8 cellular contexts compared by ENCODE assay signal in genomic region chr19:34255546-34255945, GRCh38. TPM values are rescaled to one million over a fixed set of nuclear protein-coding genes. Genes with fewer than 3 reads are reported as not detected.
DNase-seq lines count a peak whose midpoint lies in the region; ATAC-seq and TF ChIP-seq lines count a peak whose summit lies in the region.

No MANE protein-coding gene starts in this region.

- DNase-seq in fibroblast of villous mesenchyme (ENCODE audit: low read depth) (no peak), retinal pigment epithelial cell (ENCODE audit: low read depth) (no peak), DMS 273 treated with DMSO at 0.1 percent for 48 hours (lab: John Stamatoyannopoulos, UW) (no peak), epidermal melanocyte (ENCODE audit: insufficient read length, low spot score) (no peak)

- H2AFZ ChIP-seq in SU-DHL-6 (ENCODE audit: low read depth, low read length, severe bottlenecking), result no peak overlapping the region

- peak overlapping the region; percentile 71 for H3K9ac ChIP-seq in SU-DHL-6 (ENCODE audit: low read length)

- no peak overlapping the region for H3K27ac ChIP-seq in SU-DHL-6 (ENCODE audit: low read depth, low read length)

- H3K4me3 ChIP-seq in GM08714 (ENCODE audit: low read length) (peak overlapping the region; percentile 91; the same call in 1 of the 2 replicates), SU-DHL-6 (ENCODE audit: insufficient read depth, low read length, poor library complexity, severe bottlenecking) (peak overlapping the region; percentile 73), fibroblast of villous mesenchyme (ENCODE audit: low read depth, low read length) (peak overlapping the region; percentile 77), retinal pigment epithelial cell (ENCODE audit: low read length) (peak overlapping the region; percentile 76)

- no peaks in the 10 kb centered on the region for H3K9me2 ChIP-seq in SU-DHL-6 (replicated peaks; ENCODE audit: insufficient read depth, low read length)

- no peaks in the 10 kb centered on the region for H3K36me3 ChIP-seq in SU-DHL-6 (ENCODE audit: low read length)

- no peaks in the 10 kb centered on the region for H3F3A ChIP-seq in SU-DHL-6 (ENCODE audit: insufficient read depth)

- no peak for ATAC-seq in GM19035 (IDR thresholded peaks at IDR 0.05; ENCODE audit: unreplicated experiment)
- ATAC-seq in GM19395 (IDR thresholded peaks at IDR 0.05; ENCODE audit: unreplicated experiment), result no peak

- peaks cover 25% of the 10 kb centered on the region for H3K79me2 ChIP-seq in SU-DHL-6 (ENCODE audit: insufficient read depth, low read length)

- H3K9me3 ChIP-seq in SU-DHL-6 (ENCODE audit: insufficient read depth, low read length), result no peaks in the 10 kb centered on the region

- TF ChIP-seq CTCF in SU-DHL-6 (IDR thresholded peaks at IDR 0.05; ENCODE audit: insufficient read depth, low read length, poor library complexity, severe bottlenecking) (no peak), fibroblast of villous mesenchyme (IDR thresholded peaks at IDR 0.05; ENCODE audit: insufficient read depth, low read depth, low read length) (no peak), retinal pigment epithelial cell (conservative IDR thresholded peaks at IDR 0.05; ENCODE audit: low read depth, low read length) (no peak)

- no peaks in the 10 kb centered on the region for H3K27me3 ChIP-seq in SU-DHL-6 (ENCODE audit: low read length)

- H4K20me1 ChIP-seq in SU-DHL-6 (ENCODE audit: low read depth, low read length), result no peaks in the 10 kb centered on the region

- H3K4me2 ChIP-seq in SU-DHL-6 (ENCODE audit: low read depth, low read length, poor library complexity, severe bottlenecking), result peak overlapping the region; percentile 66

RNA-seq across cellular contexts. Expression of gene GARRE1, which starts 1.2 kb away (rescaled TPM):
- total RNA-seq in fibroblast of villous mesenchyme, result 14.5 and 16.8 TPM in 2 replicates
